8 cellular contexts compared by ENCODE assay signal in the genomic region with DNA sequence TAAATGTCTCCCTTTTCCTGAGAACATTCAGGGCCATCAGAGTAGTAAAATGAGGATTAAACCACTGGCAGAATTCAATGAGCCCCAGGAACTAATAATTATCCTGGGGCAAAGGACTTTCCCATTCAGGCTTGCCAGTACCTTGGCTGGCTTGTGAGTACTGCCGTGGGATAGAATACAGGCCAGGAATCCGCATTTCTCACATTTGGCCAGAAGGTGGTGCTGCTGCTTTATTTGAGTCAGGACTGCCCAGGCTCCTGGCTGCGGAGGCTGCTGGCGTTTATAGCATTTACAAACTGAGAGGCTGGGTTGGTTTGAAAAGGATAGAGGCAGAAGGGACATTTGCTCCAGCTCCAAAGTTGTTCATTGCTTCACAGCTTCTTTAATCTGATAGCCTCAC.
A peak's percentile ranks its signal among the peaks of the same experiment; 100 is the strongest.
DNase-seq lines count a peak whose midpoint lies in the region; ATAC-seq and TF ChIP-seq lines count a peak whose summit lies in the region.

No MANE protein-coding gene starts in this region.

- CTCF ChIA-PET in activated CD4-positive, alpha-beta T cell treated with anti-CD3 and anti-CD28 coated beads for 36 hours (lab: Charles Lee), result interaction anchor here (2.0 kb wide), 1 partner anchor 397 kb away, joined by 9 read pairs; no protein-coding TSS in a partner anchor

- H3K4me3 ChIP-seq in colonic mucosa, result no peak overlapping the region
- no peak overlapping the region for H3K4me3 ChIP-seq in liver (ENCODE audit: low read depth in 1 of 3, low read length in 3 of 3)

- intact Hi-C loops in activated CD4-positive, alpha-beta T cell treated with anti-CD3 and anti-CD28 coated beads for 36 hours (cut with DNase I, micrococcal nuclease), result loop anchor here (1.0 to 10.0 kb wide), 4 partner anchors 215 to 652 kb away; no protein-coding TSS in a partner anchor
- intact Hi-C loops in colonic mucosa (cut with DNase I), result loop anchor here (5.0 to 10.0 kb wide), 2 partner anchors 215 to 397 kb away; no protein-coding TSS in a partner anchor

- whole genome bisulfite sequencing in liver, result 0% methylated on average over 4 of the region's 4 CpGs

- H3K9me3 ChIP-seq in colonic mucosa, result no peaks in the 10 kb centered on the region
- no peaks in the 10 kb centered on the region for H3K9me3 ChIP-seq in liver (ENCODE audit: control insufficient read depth in 4 of 4, low read length in 3 of 4)

- no peaks in the 10 kb centered on the region for H3K27me3 Mint-ChIP-seq in activated CD4-positive, alpha-beta T cell treated with anti-CD3 and anti-CD28 coated beads for 36 hours

- H3K36me3 Mint-ChIP-seq in activated CD4-positive, alpha-beta T cell treated with anti-CD3 and anti-CD28 coated beads for 36 hours (ENCODE audit: low read depth), result no peaks in the 10 kb centered on the region

- H3K27me3 ChIP-seq in colonic mucosa, result no peaks in the 10 kb centered on the region
- H3K27me3 ChIP-seq in liver (ENCODE audit: control insufficient read depth in 4 of 4, insufficient read depth in 4 of 4, low read length in 3 of 4), result no peaks in the 10 kb centered on the region

- peak; percentile 9 to 37 for DNase-seq in AML-193 (lab: John Stamatoyannopoulos, UW)
- peak; percentile 46 for DNase-seq in NCI-H226
- DNase-seq in activated CD4-positive, alpha-beta T cell treated with anti-CD3 and anti-CD28 coated beads for 36 hours, result peak; percentile 71
- peak; percentile 78 for DNase-seq in colonic mucosa
- peak; percentile 19 to 44 (median 26) for DNase-seq in stimulated activated CD4-positive, alpha-beta T cell treated with anti-CD3 and anti-CD28 coated beads, TNF-alpha, amount 100 ng/mL, for 24 hours (ENCODE audit: low read depth in 3 of 3)

- peak; percentile 89 to 96 for TF ChIP-seq RAD21 in liver (IDR thresholded peaks at IDR 0.05)

- TF ChIP-seq CTCF in colonic mucosa (IDR thresholded peaks at IDR 0.05), result peak; percentile 71
- TF ChIP-seq CTCF in liver (IDR thresholded peaks at IDR 0.05; ENCODE audit: low read depth, low read length, missing input control), result peak; percentile 84

- H3K4me1 ChIP-seq in colonic mucosa, result no peaks in the 10 kb centered on the region
- peaks cover 4 to 39% (median 36%) of the 10 kb centered on the region in 4 donors for H3K4me1 ChIP-seq in liver (ENCODE audit: control insufficient read depth in 4 of 4, insufficient read depth in 4 of 4, low read length in 3 of 4)

- H3K27ac ChIP-seq in colonic mucosa (no peak overlapping the region), liver (ENCODE audit: low read depth in 1 of 2, low read length in 2 of 2) (peak overlapping the region; percentile 37 to 78)

- H3K27ac Mint-ChIP-seq in activated CD4-positive, alpha-beta T cell treated with anti-CD3 and anti-CD28 coated beads for 36 hours, result no peak overlapping the region

- no peaks in the 10 kb centered on the region for H3K36me3 ChIP-seq in colonic mucosa
- H3K36me3 ChIP-seq in liver (ENCODE audit: control insufficient read depth in 4 of 4, insufficient read depth in 3 of 4, low read depth in 1 of 4, low read length in 3 of 4), result no peaks in the 10 kb centered on the region

- ATAC-seq in GM18868 (IDR thresholded peaks at IDR 0.05; ENCODE audit: unreplicated experiment) (peak; percentile 96), HG03139 (IDR thresholded peaks at IDR 0.05; ENCODE audit: unreplicated experiment) (peak; percentile 84)
- peak; percentile 85 for ATAC-seq in activated CD4-positive, alpha-beta T cell treated with anti-CD3 and anti-CD28 coated beads for 36 hours

- no peaks in the 10 kb centered on the region for H3K4me1 Mint-ChIP-seq in activated CD4-positive, alpha-beta T cell treated with anti-CD3 and anti-CD28 coated beads for 36 hours

- H3K4me3 Mint-ChIP-seq in activated CD4-positive, alpha-beta T cell treated with anti-CD3 and anti-CD28 coated beads for 36 hours, result no peak overlapping the region

- no peaks in the 10 kb centered on the region for H3K9me3 Mint-ChIP-seq in activated CD4-positive, alpha-beta T cell treated with anti-CD3 and anti-CD28 coated beads for 36 hours (ENCODE audit: low read depth)

- H3K9ac ChIP-seq in colonic mucosa (ENCODE audit: low read depth in 2 of 2, low read length in 2 of 2), result no peak overlapping the region
- no peak overlapping the region for H3K9ac ChIP-seq in liver (ENCODE audit: low read depth in 1 of 2, low read length in 2 of 2)

- POLR2A ChIA-PET in activated CD4-positive, alpha-beta T cell treated with anti-CD3 and anti-CD28 coated beads for 36 hours (lab: Charles Lee), result no interaction called here

TF ChIP-seq in liver, 16 proteins besides CTCF, POLR2A, EP300 and RAD21:
- peak in 1 of 2 donors; percentile 4 for TF ChIP-seq RXRA (IDR thresholded peaks at IDR 0.05)
- TF ChIP-seq HNF4A (conservative IDR thresholded peaks at IDR 0.05), result peak; percentile 5 to 16
- TF ChIP-seq, protein P1, sequence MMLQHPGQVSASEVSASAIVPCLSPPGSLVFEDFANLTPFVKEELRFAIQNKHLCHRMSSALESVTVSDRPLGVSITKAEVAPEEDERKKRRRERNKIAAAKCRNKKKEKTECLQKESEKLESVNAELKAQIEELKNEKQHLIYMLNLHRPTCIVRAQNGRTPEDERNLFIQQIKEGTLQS (IDR thresholded peaks at IDR 0.05), result peak; percentile 22
- TF ChIP-seq TAF1 (conservative IDR thresholded peaks at IDR 0.05), result no peak
TF ChIP-seq in liver: peak in this region for 3.

Comparison
In these comparisons a context has a peak if more than half of its experiments do, and no peak if none do; other contexts are left out.
1. DNase-seq: peak in every context shown above with its lines; median percentile 78 in colonic mucosa; 71 in activated CD4-positive, alpha-beta T cell treated with anti-CD3 and anti-CD28 coated beads for 36 hours; 46 in NCI-H226; 26 in stimulated activated CD4-positive, alpha-beta T cell treated with anti-CD3 and anti-CD28 coated beads, TNF-alpha, amount 100 ng/mL, for 24 hours; 23 in AML-193.